ENCODE assay signal across 27 cellular contexts in genomic region chr5:79036769-79037168, GRCh38.
"Had no signal": no experiment of that assay in that cellular context is flagged by ENCODE, and none has a peak within 500 bp of the region (broad histone marks: within the 10 kb centered on the region; RNA-seq: fewer than 3 reads in every experiment).

No MANE protein-coding gene starts in this region.

- FAIRE-seq: urothelium cell line had no signal

- ATAC-seq: stimulated activated effector memory CD8-positive, alpha-beta T cell treated with anti-CD3 and anti-CD28 coated beads, Interleukin-12 subunit alpha, Interleukin-12 subunit beta, amount 100 ng/mL, for 72 hours; stimulated activated memory B cell treated with anti-CD40 and anti-IgM and Interleukin-4, amounts not matched to agents 10 μg/mL and 1 μg/mL and 100 μg/mL, for 72 hours; stimulated activated naive B cell treated with anti-CD40 and anti-IgM and Interleukin-4, amounts not matched to agents 10 μg/mL and 1 μg/mL and 100 μg/mL, for 72 hours; stimulated activated naive CD8-positive, alpha-beta T cell treated with anti-CD3 and anti-CD28 coated beads, Interleukin-15, amount 100 ng/mL, for 72 hours; stimulated activated naive CD8-positive, alpha-beta T cell treated with anti-CD3 and anti-CD28 coated beads, Interleukin-15, Interleukin-2, amounts not matched to agents 100 U/mL and 50 U/mL, for 24 hours; upper lobe of right lung had no signal

- H3K27ac ChIP-seq: stomach, suprapubic skin, testis, thoracic aorta, thyroid gland, tibial artery, tibial nerve, transverse colon, upper lobe of left lung, upper lobe of right lung, uterus, vagina had no signal

- H3K36me3 ChIP-seq: stomach, suprapubic skin, thoracic aorta, thyroid gland, tibial artery, tibial nerve, transverse colon, upper lobe of left lung, upper lobe of right lung, uterus, vagina had no signal

- H3K4me3 ChIP-seq: stomach, suprapubic skin, testis, thoracic aorta, thyroid gland, tibial artery, tibial nerve, transverse colon, upper lobe of left lung, upper lobe of right lung, uterus, vagina had no signal

- DNase-seq: stimulated activated CD4-positive, alpha-beta T cell treated with anti-CD3 and anti-CD28 coated beads, Interleukin-2, amount 100 ng/mL, for 48 hours; stimulated activated CD4-positive, alpha-beta T cell treated with anti-CD3 and anti-CD28 coated beads, Interleukin-4, amount 100 ng/mL, for 1 hour; stimulated activated CD4-positive, alpha-beta T cell treated with anti-CD3 and anti-CD28 coated beads, Interleukin-4, amount 100 ng/mL, for 24 hours; stimulated activated CD4-positive, alpha-beta T cell treated with anti-CD3 and anti-CD28 coated beads, Interleukin-4, amount 100 ng/mL, for 4 hours; stimulated activated CD8-positive, alpha-beta memory T cell treated with anti-CD3 and anti-CD28 coated beads, Interleukin-4, amount 100 ng/mL, for 48 hours; stimulated activated naive B cell treated with anti-CD40 and anti-IgM and Interleukin-4, amounts not matched to agents 10 μg/mL and 1 μg/mL and 100 μg/mL, for 72 hours; stimulated activated naive CD4-positive, alpha-beta T cell; stimulated activated naive CD4-positive, alpha-beta T cell treated with Interleukin-2 at 50 U/mL for 16 hours; stimulated activated naive CD8-positive, alpha-beta T cell treated with anti-CD3 and anti-CD28 coated beads, Interleukin-15, amount 100 ng/mL, for 72 hours; stimulated activated naive CD8-positive, alpha-beta T cell treated with anti-CD3 and anti-CD28 coated beads, Interleukin-15, Interleukin-2, amounts not matched to agents 100 U/mL and 50 U/mL, for 24 hours; stomach; substantia nigra; testis; thyroid gland; tibial artery; transverse colon; trophoblast cell; upper lobe of left lung; upper lobe of right lung; uterus had no signal

- H3K4me1 ChIP-seq: stomach, suprapubic skin, testis, thyroid gland, tibial artery, tibial nerve, transverse colon, upper lobe of left lung, upper lobe of right lung, uterus, vagina had no signal

- H3K27me3 ChIP-seq: stomach, suprapubic skin, testis, thyroid gland, tibial artery, tibial nerve, transverse colon, upper lobe of left lung, upper lobe of right lung, uterus, vagina had no signal

- H3K9me3 ChIP-seq: testis, thoracic aorta, thyroid gland, tibial artery, transverse colon, upper lobe of right lung, uterus, vagina had no signal
